In genomic region chr15:44694416-44694815, GRCh38 we compare ENCODE assay signal across 21 cellular contexts. TPM values are rescaled to one million over a fixed set of nuclear protein-coding genes. Genes with fewer than 3 reads are reported as not detected.
DNase-seq lines count a peak whose midpoint lies in the region; ATAC-seq, FAIRE-seq and TF ChIP-seq lines count a peak whose summit lies in the region.
"Had no signal": no experiment of that assay in that cellular context is flagged by ENCODE, and none has a peak within 500 bp of the region (broad histone marks: within the 10 kb centered on the region; RNA-seq: fewer than 3 reads in every experiment).

No MANE protein-coding gene starts in this region.

- H3K9ac ChIP-seq in IMR-90 (ENCODE audit: low read depth, low read length) (no peak overlapping the region), H1 (replicated peaks in 1 of 4; ENCODE audit: extremely low read depth in 1 of 4, low read depth in 3 of 4, low read length in 3 of 4) (no peak overlapping the region)

- ATAC-seq in natural killer cell treated with Interleukin-12 subunit alpha and Interleukin-12 subunit beta and Interleukin-15 and Interleukin-18, amount 100 ng/mL, for 72 hours = no peak
- ATAC-seq in natural killer cell (no peak), IMR-90 (ENCODE audit: low read depth) (no peak), GM21423 (IDR thresholded peaks at IDR 0.05; ENCODE audit: unreplicated experiment) (no peak)
- ATAC-seq: A549, GM12878, Panc1 had no signal

- no peaks in the 10 kb centered on the region for H3K27me3 Mint-ChIP-seq in natural killer cell treated with Interleukin-12 subunit alpha and Interleukin-12 subunit beta and Interleukin-15 and Interleukin-18, amount 100 ng/mL, for 72 hours
- H3K27me3 Mint-ChIP-seq in natural killer cell (ENCODE audit: low read depth in 2 of 2) (no peaks in the 10 kb centered on the region), glutamatergic neuron (ENCODE audit: unreplicated experiment) (no peaks in the 10 kb centered on the region)

- intact Hi-C loops in natural killer cell (cut with micrococcal nuclease) (no loop called here), IMR-90 (cut with micrococcal nuclease) (no loop called here), head of caudate nucleus (cut with DNase I) (no loop called here)

- H4K8ac ChIP-seq in IMR-90 (ENCODE audit: low read depth in 2 of 2, low read length in 2 of 2) (no peak overlapping the region), H1 (ENCODE audit: extremely low read depth, insufficient read depth, low read length) (no peak overlapping the region)

- no peak for DNase-seq in natural killer cell treated with Interleukin-12 subunit alpha and Interleukin-12 subunit beta and Interleukin-15 and Interleukin-18, amount 100 ng/mL, for 72 hours (ENCODE audit: low spot score)
- DNase-seq in natural killer cell (no peak), IMR-90 (peak; percentile 27), H1 (ENCODE audit: low read depth in 1 of 2, low spot score in 2 of 2) (no peak), head of caudate nucleus (no peak), glutamatergic neuron (no peak)
- DNase-seq in activated effector memory CD4-positive, alpha-beta T cell treated with anti-CD3 and anti-CD28 coated beads, Interleukin-2, amount 50 U/mL, for 16 hours = no peak
- DNase-seq: C1 segment of cervical spinal cord, Caco-2, GF-D8, Karpas-422, NCI-H1417 treated with DMSO at 0.1 percent for 48 hours, NCI-H2029 treated with DMSO at 0.1 percent for 48 hours, NCI-H2171, NCI-H526 had no signal

- H3K9me1 ChIP-seq in IMR-90 (ENCODE audit: insufficient read depth, low read length) = no peaks in the 10 kb centered on the region

- TF ChIP-seq CTCF in natural killer cell (IDR thresholded peaks at IDR 0.05) (no peak), IMR-90 (conservative IDR thresholded peaks at IDR 0.05; ENCODE audit: low read depth, low read length) (no peak), H1 (IDR thresholded peaks at IDR 0.05; ENCODE audit: control extremely low read depth in 1 of 3, insufficient read depth in 1 of 3, low read depth in 1 of 3, low read length in 3 of 3) (no peak), glutamatergic neuron (IDR thresholded peaks at IDR 0.05; ENCODE audit: partially characterized antibody, unreplicated experiment) (no peak)

- no peaks in the 10 kb centered on the region for H3K23me2 ChIP-seq in H1 (ENCODE audit: low read depth, low read length)

- no peak for FAIRE-seq in H1 (lab: Jason Lieb, UNC)
- FAIRE-seq: A549, GM12878, H54 had no signal

- H3K4me3 ChIP-seq in IMR-90 (ENCODE audit: insufficient read depth, low read depth, low read length) (no peak overlapping the region), H1 (ENCODE audit: extremely low read depth in 1 of 4, insufficient read depth in 2 of 4, low read depth in 3 of 4, low read length in 4 of 4) (no peak overlapping the region)
- H3K4me3 ChIP-seq: A549, GM12878, SJSA1 had no signal

- H3K14ac ChIP-seq in IMR-90 (replicated peaks; ENCODE audit: low read depth, low read length) (no peak overlapping the region), H1 (ENCODE audit: insufficient read length) (no peak overlapping the region)

- H2BK120ac ChIP-seq in IMR-90 (ENCODE audit: low read depth, low read length) (no peak overlapping the region), H1 (replicated peaks; ENCODE audit: low read depth, low read length) (no peak overlapping the region)

- H3K9me3 ChIP-seq in IMR-90 (ENCODE audit: control insufficient read depth, insufficient read depth, low read length) (no peaks in the 10 kb centered on the region), H1 (ENCODE audit: insufficient read depth in 2 of 2, low read depth in 1 of 2, low read length in 1 of 2) (no peaks in the 10 kb centered on the region)
- H3K9me3 ChIP-seq: A549, Caco-2, SJSA1 had no signal

- TF ChIP-seq POLR2A in IMR-90 (IDR thresholded peaks at IDR 0.05; ENCODE audit: low read depth, low read length) (no peak), H1 (IDR thresholded peaks at IDR 0.05; ENCODE audit: control extremely low read depth in 1 of 2, low read depth in 2 of 2, low read length in 2 of 2) (no peak)

- dilution Hi-C loops in IMR-90 (cut with HindIII; ENCODE audit: low sequenced_read_pairs, unreplicated experiment) = no loop called here

- in situ Hi-C loops in IMR-90 (cut with MboI; ENCODE audit: low sequenced_read_pairs) = no loop called here

- no peak overlapping the region for H2BK12ac ChIP-seq in H1 (ENCODE audit: low read depth, low read length)

- TF ChIP-seq EP300 in H1 (IDR thresholded peaks at IDR 0.05; ENCODE audit: borderline replicate concordance in 1 of 2, low read depth in 2 of 2, low read length in 2 of 2) = no peak

- H3K36me3 ChIP-seq in IMR-90 (ENCODE audit: control insufficient read depth, insufficient read depth, low read length) (no peaks in the 10 kb centered on the region), H1 (ENCODE audit: control insufficient read depth in 2 of 4, insufficient read depth in 4 of 4, low read length in 3 of 4) (no peaks in the 10 kb centered on the region)
- H3K36me3 ChIP-seq: SJSA1 had no signal

- no peak overlapping the region for H2AK9ac ChIP-seq in IMR-90 (replicated peaks; ENCODE audit: low read depth, low read length, poor library complexity)

- H3K79me1 ChIP-seq in IMR-90 (ENCODE audit: low read depth in 1 of 2, low read length in 2 of 2) (no peaks in the 10 kb centered on the region), H1 (ENCODE audit: low read depth, low read length) (no peaks in the 10 kb centered on the region)

- H3K4me1 Mint-ChIP-seq in natural killer cell treated with Interleukin-12 subunit alpha and Interleukin-12 subunit beta and Interleukin-15 and Interleukin-18, amount 100 ng/mL, for 72 hours (ENCODE audit: low read depth in 2 of 2) = peaks cover 9 to 14% of the 10 kb centered on the region in 2 donors
- H3K4me1 Mint-ChIP-seq in natural killer cell (peaks cover 17 to 21% of the 10 kb centered on the region in 2 donors), glutamatergic neuron (ENCODE audit: low read depth, unreplicated experiment) (no peaks in the 10 kb centered on the region)

- no TSS peak for BruUV-seq in IMR-90 (replicated peaks; lab: Mats Ljungman, UMichigan)

- CTCF ChIA-PET in IMR-90 (lab: Yijun Ruan, JAX) = interaction anchor here (0.6 kb wide), 1 partner anchor 43 kb away, joined by 3 read pairs; no protein-coding TSS in a partner anchor
- CTCF ChIA-PET in H1 (lab: Charles Lee; ENCODE audit: partially characterized antibody) = interaction anchor here (1.0 kb wide), 1 partner anchor 42 kb away, joined by 3 read pairs; the partner anchor contains the start of gene TRIM69

- H3K4me1 ChIP-seq in IMR-90 (ENCODE audit: control insufficient read depth, insufficient read depth, low read length) = no peaks in the 10 kb centered on the region
- H3K4me1 ChIP-seq in H1 (replicated peaks in 1 of 4; ENCODE audit: control insufficient read depth in 3 of 4, insufficient read depth in 4 of 4, low read length in 3 of 4) = no peaks in the 10 kb centered on the region
- H3K4me1 ChIP-seq: A549, Caco-2, SJSA1 had no signal

- POLR2A ChIA-PET in IMR-90 (lab: Charles Lee; ENCODE audit: unreplicated experiment) = no interaction called here
- POLR2A ChIA-PET in H1 (lab: Charles Lee; ENCODE audit: partially characterized antibody) = interaction anchor here (0.8 to 1.1 kb wide), 2 partner anchors 31 to 49 kb away, joined by 3 read pairs; partner anchors contain the start of gene SPG11

- H3K56ac ChIP-seq in IMR-90 (ENCODE audit: extremely low read depth, insufficient read depth, low read length) (no peak overlapping the region), H1 (replicated peaks; ENCODE audit: insufficient read length, low read depth, low read length) (no peak overlapping the region)

- H2BK20ac ChIP-seq in IMR-90 (ENCODE audit: low read depth, low read length) (no peak overlapping the region), H1 (ENCODE audit: low read length) (no peak overlapping the region)

- H3K27ac ChIP-seq in IMR-90 (ENCODE audit: insufficient read depth, low read length) (no peak overlapping the region), H1 (ENCODE audit: low read depth, low read length) (no peak overlapping the region)
- H3K27ac ChIP-seq: A549, SJSA1 had no signal

- H4K5ac ChIP-seq in IMR-90 (ENCODE audit: low read depth, low read length) (no peak overlapping the region), H1 (ENCODE audit: insufficient read length, low read depth, low read length) (no peak overlapping the region)

- no peaks in the 10 kb centered on the region for H3K79me2 ChIP-seq in H1 (ENCODE audit: control insufficient read depth in 1 of 2, insufficient read depth in 2 of 2, low read length in 2 of 2)

- TF ChIP-seq RAD21 in IMR-90 (IDR thresholded peaks at IDR 0.05; ENCODE audit: low read length) = no peak
- no peak for TF ChIP-seq RAD21 in H1 (IDR thresholded peaks at IDR 0.05 in 1 of 2, conservative IDR thresholded peaks at IDR 0.05 in 1 of 2; ENCODE audit: low read depth in 2 of 2, low read length in 2 of 2)

- H2BK5ac ChIP-seq in IMR-90 (ENCODE audit: low read depth, low read length, poor library complexity, severe bottlenecking) (no peak overlapping the region), H1 (ENCODE audit: low read depth, low read length) (no peak overlapping the region)

- no peak overlapping the region for H2AK5ac ChIP-seq in IMR-90 (ENCODE audit: low read depth, low read length)
- H2AK5ac ChIP-seq in H1 (ENCODE audit: low read depth, low read length) = no peak overlapping the region

- H3K4me3 Mint-ChIP-seq in natural killer cell treated with Interleukin-12 subunit alpha and Interleukin-12 subunit beta and Interleukin-15 and Interleukin-18, amount 100 ng/mL, for 72 hours = no peak overlapping the region
- no peak overlapping the region for H3K4me3 Mint-ChIP-seq in natural killer cell
- no peak overlapping the region for H3K4me3 Mint-ChIP-seq in glutamatergic neuron (ENCODE audit: unreplicated experiment)

- H3K9me3 Mint-ChIP-seq in natural killer cell treated with Interleukin-12 subunit alpha and Interleukin-12 subunit beta and Interleukin-15 and Interleukin-18, amount 100 ng/mL, for 72 hours = no peaks in the 10 kb centered on the region
- H3K9me3 Mint-ChIP-seq in natural killer cell = no peaks in the 10 kb centered on the region
- H3K9me3 Mint-ChIP-seq in glutamatergic neuron (ENCODE audit: unreplicated experiment) = no peaks in the 10 kb centered on the region

- H3K4me2 ChIP-seq in IMR-90 (ENCODE audit: low read depth, low read length) = no peak overlapping the region
- H3K4me2 ChIP-seq in H1 (ENCODE audit: insufficient read depth in 1 of 2, low read depth in 2 of 2, low read length in 2 of 2) = no peak overlapping the region
- H3K4me2 ChIP-seq: A549 had no signal

- 92% methylated on average over 2 of the region's 4 CpGs; no CpG with 5 or more reads in 1 of the 2 experiments for WGBS in IMR-90 (ENCODE audit: extremely low coverage in 2 of 2, insufficient read length in 1 of 2), 2 experiments
- 85% methylated on average over 4 of the region's 4 CpGs; no CpG with 5 or more reads in 1 of the 2 experiments for WGBS in H1 (ENCODE audit: extremely low coverage in 1 of 2, insufficient coverage in 1 of 2, insufficient read length in 1 of 2, insufficient replicate concordance in 2 of 2, low coverage in 1 of 2, low lambda C conversion rate in 2 of 2, missing lambda C conversion rate in 1 of 2), 2 experiments

- H4K20me1 ChIP-seq in IMR-90 (ENCODE audit: insufficient read depth, low read length) (no peaks in the 10 kb centered on the region), H1 (replicated peaks in 1 of 2; ENCODE audit: control insufficient read depth in 1 of 2, insufficient read depth in 2 of 2, low read length in 2 of 2) (no peaks in the 10 kb centered on the region)

- H3K4ac ChIP-seq in IMR-90 (ENCODE audit: low read depth, low read length) (no peak overlapping the region), H1 (replicated peaks; ENCODE audit: insufficient read length, low read depth, low read length) (no peak overlapping the region)

- peaks cover 9% of the 10 kb centered on the region for H3K27me3 ChIP-seq in IMR-90 (ENCODE audit: control insufficient read depth, insufficient read depth, low read length)
- no peaks in the 10 kb centered on the region for H3K27me3 ChIP-seq in H1 (replicated peaks in 1 of 4; ENCODE audit: control insufficient read depth in 3 of 4, extremely low read depth in 1 of 4, insufficient read depth in 3 of 4, low read length in 3 of 4)

- peak overlapping the region; percentile 47 to 55 for H3K27ac Mint-ChIP-seq in natural killer cell treated with Interleukin-12 subunit alpha and Interleukin-12 subunit beta and Interleukin-15 and Interleukin-18, amount 100 ng/mL, for 72 hours
- no peak overlapping the region for H3K27ac Mint-ChIP-seq in natural killer cell
- H3K27ac Mint-ChIP-seq in glutamatergic neuron (ENCODE audit: unreplicated experiment) = no peak overlapping the region

- H2BK15ac ChIP-seq in IMR-90 (ENCODE audit: low read depth, low read length) = no peak overlapping the region
- H2BK15ac ChIP-seq in H1 (ENCODE audit: low read length) = no peak overlapping the region

- H2AFZ ChIP-seq in IMR-90 (replicated peaks; ENCODE audit: low read length, poor library complexity) (no peak overlapping the region), H1 (ENCODE audit: low read length) (0 out of 2 replicates have a peak overlapping the region, but pooled peaks have one; percentile 72)

- H3K18ac ChIP-seq in IMR-90 (ENCODE audit: low read depth, low read length) (no peak overlapping the region), H1 (ENCODE audit: extremely low read depth, low read length) (no peak overlapping the region)

- H3K23ac ChIP-seq in IMR-90 (ENCODE audit: low read depth, low read length) (no peak overlapping the region), H1 (ENCODE audit: insufficient read length) (no peak overlapping the region)

- no peaks in the 10 kb centered on the region for H3K36me3 Mint-ChIP-seq in natural killer cell treated with Interleukin-12 subunit alpha and Interleukin-12 subunit beta and Interleukin-15 and Interleukin-18, amount 100 ng/mL, for 72 hours
- no peaks in the 10 kb centered on the region for H3K36me3 Mint-ChIP-seq in natural killer cell
- H3K36me3 Mint-ChIP-seq in glutamatergic neuron (ENCODE audit: unreplicated experiment) = no peaks in the 10 kb centered on the region

- H4K91ac ChIP-seq in IMR-90 (ENCODE audit: insufficient read depth, low read depth, low read length) = no peak overlapping the region
- no peak overlapping the region for H4K91ac ChIP-seq in H1 (replicated peaks; ENCODE audit: insufficient read length, low read length)

RNA-seq across cellular contexts. Expression of gene PATL2, which starts 16.7 kb away (rescaled TPM):
- total RNA-seq in natural killer cell treated with Interleukin-12 subunit alpha and Interleukin-12 subunit beta and Interleukin-15 and Interleukin-18, amount 100 ng/mL, for 72 hours = 10 to 100 TPM; 13.0 to 19.1 TPM
- total RNA-seq in natural killer cell (100 to 1,000 TPM; 101 to 145 (median 112) TPM), IMR-90 (2012; rRNA removed) (not detected in 2 replicates), glutamatergic neuron (ENCODE audit: unreplicated experiment) (not detected)
- polyA plus RNA-seq in IMR-90 (2012; rRNA removed) (0.10 and 0.14 TPM in 2 replicates), H1 (2011; rRNA removed) (1.0 and 1.3 TPM in 2 replicates)
- 0.08 and 0.15 TPM in 2 replicates for polyA plus RNA-seq in IMR-90 (2012; cell fraction: cytosol; rRNA removed)
- polyA plus RNA-seq in IMR-90 (2012; cell fraction: nucleus; rRNA removed; ENCODE audit: low replicate concordance) = 0.77 and 0.94 TPM in 2 replicates
- total RNA-seq in H1 (2021; fragmentation: NEBNext Ultra II Directional; extraction: Animal tissue kit (Norgen Biotek cat#: 25700)) = 0.48 and 0.65 TPM in 2 replicates
- polyA plus RNA-seq in H1 (2011; cell fraction: cytosol; rRNA removed) = 0.78 TPM
- polyA plus RNA-seq in H1 (2011; cell fraction: nucleus; rRNA removed) = 4.2 TPM
- 0.48 to 1.1 TPM (median 0.88 TPM) in 4 replicates for polyA plus RNA-seq in H1 (2012, experiment 1 of 2)
- polyA plus RNA-seq in H1 (2012, experiment 2 of 2) = not detected
- polyA plus RNA-seq in H1 (2013, experiment 1 of 2) = 0.49 TPM
- 0.28 TPM for polyA plus RNA-seq in H1 (2013, experiment 2 of 2)
- polyA minus RNA-seq in H1 (2011; rRNA and poly(A)+ RNA removed) = 1.6 and 1.7 TPM in 2 replicates
- polyA minus RNA-seq in H1 (2011; cell fraction: cytosol; rRNA and poly(A)+ RNA removed) = 0.51 TPM
- 2.9 TPM for polyA minus RNA-seq in H1 (2011; cell fraction: nucleus; rRNA and poly(A)+ RNA removed)

RNA-seq across cellular contexts. Expression of gene B2M, which starts 16.9 kb away (rescaled TPM):
- total RNA-seq in natural killer cell treated with Interleukin-12 subunit alpha and Interleukin-12 subunit beta and Interleukin-15 and Interleukin-18, amount 100 ng/mL, for 72 hours = 1,000 to 10,000 TPM; 2,989 to 7,967 TPM
- total RNA-seq in natural killer cell = 1,000 to 10,000 TPM; 7,484 to 8,893 (median 7,665) TPM
- total RNA-seq in IMR-90 (2012; rRNA removed) = 716 and 895 TPM in 2 replicates
- polyA plus RNA-seq in IMR-90 (2012; rRNA removed) = 2,100 and 3,394 TPM in 2 replicates
- polyA plus RNA-seq in IMR-90 (2012; cell fraction: cytosol; rRNA removed) = 680 and 780 TPM in 2 replicates
- polyA plus RNA-seq in IMR-90 (2012; cell fraction: nucleus; rRNA removed; ENCODE audit: low replicate concordance) = 146 and 966 TPM in 2 replicates
- 71.2 and 78.9 TPM in 2 replicates for total RNA-seq in H1 (2021; fragmentation: NEBNext Ultra II Directional; extraction: Animal tissue kit (Norgen Biotek cat#: 25700))
- 380 and 907 TPM in 2 replicates for polyA plus RNA-seq in H1 (2011; rRNA removed)
- polyA plus RNA-seq in H1 (2011; cell fraction: cytosol; rRNA removed) = 423 TPM
- 24.2 TPM for polyA plus RNA-seq in H1 (2011; cell fraction: nucleus; rRNA removed)
- polyA plus RNA-seq in H1 (2012, experiment 1 of 2) = 141 to 188 TPM (median 152 TPM) in 4 replicates
- polyA plus RNA-seq in H1 (2012, experiment 2 of 2) = 85.5 TPM
- polyA plus RNA-seq in H1 (2013, experiment 1 of 2) = 100 TPM
- polyA plus RNA-seq in H1 (2013, experiment 2 of 2) = 143 TPM
- 62.5 and 99.2 TPM in 2 replicates for polyA minus RNA-seq in H1 (2011; rRNA and poly(A)+ RNA removed)
- polyA minus RNA-seq in H1 (2011; cell fraction: cytosol; rRNA and poly(A)+ RNA removed) = 112 TPM
- polyA minus RNA-seq in H1 (2011; cell fraction: nucleus; rRNA and poly(A)+ RNA removed) = 132 TPM
- total RNA-seq in glutamatergic neuron (ENCODE audit: unreplicated experiment) = 21.5 TPM

RNA-seq across cellular contexts. Expression of gene SPG11, which starts 31.0 kb away (rescaled TPM):
- 100 to 1,000 TPM in 1 of 2 donors, 10 to 100 TPM in 1; 86.2 to 114 TPM for total RNA-seq in natural killer cell treated with Interleukin-12 subunit alpha and Interleukin-12 subunit beta and Interleukin-15 and Interleukin-18, amount 100 ng/mL, for 72 hours
- 100 to 1,000 TPM; 123 to 154 (median 153) TPM for total RNA-seq in natural killer cell
- total RNA-seq in IMR-90 (2012; rRNA removed) = 32.6 and 33.1 TPM in 2 replicates
- polyA plus RNA-seq in IMR-90 (2012; rRNA removed) = 27.6 and 30.8 TPM in 2 replicates
- polyA plus RNA-seq in IMR-90 (2012; cell fraction: cytosol; rRNA removed) = 17.1 and 22.3 TPM in 2 replicates
- polyA plus RNA-seq in IMR-90 (2012; cell fraction: nucleus; rRNA removed; ENCODE audit: low replicate concordance) = 66.4 and 75.7 TPM in 2 replicates
- total RNA-seq in H1 (2021; fragmentation: NEBNext Ultra II Directional; extraction: Animal tissue kit (Norgen Biotek cat#: 25700)) = 32.5 and 37.1 TPM in 2 replicates
- 34.6 and 38.6 TPM in 2 replicates for polyA plus RNA-seq in H1 (2011; rRNA removed)
- 49.2 TPM for polyA plus RNA-seq in H1 (2011; cell fraction: cytosol; rRNA removed)
- 98.8 TPM for polyA plus RNA-seq in H1 (2011; cell fraction: nucleus; rRNA removed)
- 31.3 to 43.0 TPM (median 37.6 TPM) in 4 replicates for polyA plus RNA-seq in H1 (2012, experiment 1 of 2)
- 2.4 TPM for polyA plus RNA-seq in H1 (2012, experiment 2 of 2)
- 12.8 TPM for polyA plus RNA-seq in H1 (2013, experiment 1 of 2)
- polyA plus RNA-seq in H1 (2013, experiment 2 of 2) = 9.7 TPM
- 104 and 127 TPM in 2 replicates for polyA minus RNA-seq in H1 (2011; rRNA and poly(A)+ RNA removed)
- 43.4 TPM for polyA minus RNA-seq in H1 (2011; cell fraction: cytosol; rRNA and poly(A)+ RNA removed)
- polyA minus RNA-seq in H1 (2011; cell fraction: nucleus; rRNA and poly(A)+ RNA removed) = 89.8 TPM
- 59.2 TPM for total RNA-seq in glutamatergic neuron (ENCODE audit: unreplicated experiment)

RNA-seq across cellular contexts. Expression of gene TRIM69, which starts 41.9 kb away (rescaled TPM):
- total RNA-seq in natural killer cell treated with Interleukin-12 subunit alpha and Interleukin-12 subunit beta and Interleukin-15 and Interleukin-18, amount 100 ng/mL, for 72 hours = 10 to 100 TPM; 28.8 to 33.9 TPM
- total RNA-seq in natural killer cell = 10 to 100 TPM; 14.2 to 20.1 (median 16.3) TPM
- 7.7 and 8.1 TPM in 2 replicates for total RNA-seq in IMR-90 (2012; rRNA removed)
- 4.5 and 5.3 TPM in 2 replicates for polyA plus RNA-seq in IMR-90 (2012; rRNA removed)
- polyA plus RNA-seq in IMR-90 (2012; cell fraction: cytosol; rRNA removed) = 6.3 and 7.1 TPM in 2 replicates
- 3.0 and 5.7 TPM in 2 replicates for polyA plus RNA-seq in IMR-90 (2012; cell fraction: nucleus; rRNA removed; ENCODE audit: low replicate concordance)
- total RNA-seq in H1 (2021; fragmentation: NEBNext Ultra II Directional; extraction: Animal tissue kit (Norgen Biotek cat#: 25700)) = 6.2 and 6.4 TPM in 2 replicates
- 2.9 and 4.3 TPM in 2 replicates for polyA plus RNA-seq in H1 (2011; rRNA removed)
- polyA plus RNA-seq in H1 (2011; cell fraction: cytosol; rRNA removed) = 4.4 TPM
- 3.1 TPM for polyA plus RNA-seq in H1 (2011; cell fraction: nucleus; rRNA removed)
- polyA plus RNA-seq in H1 (2012, experiment 1 of 2) = 5.6 to 9.8 TPM (median 7.9 TPM) in 4 replicates
- polyA plus RNA-seq in H1 (2012, experiment 2 of 2) = 4.7 TPM
- 3.6 TPM for polyA plus RNA-seq in H1 (2013, experiment 1 of 2)
- 4.0 TPM for polyA plus RNA-seq in H1 (2013, experiment 2 of 2)
- polyA minus RNA-seq in H1 (2011; rRNA and poly(A)+ RNA removed) = 4.4 and 5.0 TPM in 2 replicates
- 2.9 TPM for polyA minus RNA-seq in H1 (2011; cell fraction: cytosol; rRNA and poly(A)+ RNA removed)
- 4.8 TPM for polyA minus RNA-seq in H1 (2011; cell fraction: nucleus; rRNA and poly(A)+ RNA removed)
- 22.8 TPM for total RNA-seq in glutamatergic neuron (ENCODE audit: unreplicated experiment)

Comparison
In these comparisons a context has a peak if more than half of its experiments do, and no peak if none do; other contexts are left out.
1. H3K27ac Mint-ChIP-seq: peak in natural killer cell treated with Interleukin-12 subunit alpha and Interleukin-12 subunit beta and Interleukin-15 and Interleukin-18, amount 100 ng/mL, for 72 hours (2 of 2); none in natural killer cell (0 of 2) and glutamatergic neuron (single experiment).